8 cellular contexts compared by ENCODE assay signal in genomic region chr5:149317281-149318048, GRCh38. TPM values are rescaled to one million over a fixed set of nuclear protein-coding genes. Genes with fewer than 3 reads are reported as not detected.
A peak's percentile ranks its signal among the peaks of the same experiment; 100 is the strongest.
DNase-seq lines count a peak whose midpoint lies in the region; ATAC-seq and TF ChIP-seq lines count a peak whose summit lies in the region.

No MANE protein-coding gene starts in this region.

- no peak overlapping the region for H3K4me3 Mint-ChIP-seq in stimulated activated memory B cell treated with anti-CD40 and anti-IgM and Interleukin-4, amounts not matched to agents 10 μg/mL and 1 μg/mL and 100 μg/mL, for 72 hours

- in situ Hi-C loops in Caki2 (cut with HindIII; ENCODE audit: low pct_unique_long_range_greater_than_20kb, low sequenced_read_pairs) (no loop called here), KBM-7 (cut with MboI; ENCODE audit: low pct_unique_long_range_greater_than_20kb, low sequenced_read_pairs) (no loop called here)

- H4K8ac ChIP-seq in mesendoderm (ENCODE audit: low read depth, low read length), result no peak overlapping the region

- no peaks in the 10 kb centered on the region for H3K9me3 ChIP-seq in SK-N-SH

- H3K4me3 ChIP-seq in SK-N-SH (ENCODE audit: low read depth in 2 of 2, low read length in 1 of 2), result no peak overlapping the region
- H3K4me3 ChIP-seq in choroid plexus epithelial cell (ENCODE audit: low read depth, low read length), result no peak overlapping the region
- no peak overlapping the region for H3K4me3 ChIP-seq in mesendoderm (ENCODE audit: low read length)

- H3K79me2 ChIP-seq in SK-N-SH (ENCODE audit: insufficient read depth) (no peaks in the 10 kb centered on the region), mesendoderm (ENCODE audit: control insufficient read depth, insufficient read depth, low read length) (no peaks in the 10 kb centered on the region)

- 0 out of 2 replicates have a peak overlapping the region, but pooled peaks have one; percentile 26 for H2AFZ ChIP-seq in SK-N-SH (ENCODE audit: low read depth)

- H3K36me3 ChIP-seq in SK-N-SH (replicated peaks in 1 of 2; ENCODE audit: control insufficient read depth in 1 of 2, insufficient read depth in 2 of 2, low read length in 1 of 2) (no peaks in the 10 kb centered on the region), mesendoderm (ENCODE audit: control insufficient read depth, insufficient read depth, low read length) (no peaks in the 10 kb centered on the region)

- no peak overlapping the region for H3K18ac ChIP-seq in mesendoderm (ENCODE audit: low read length)

- no peak overlapping the region for H3K9ac ChIP-seq in SK-N-SH
- H3K9ac ChIP-seq in mesendoderm (ENCODE audit: low read length), result no peak overlapping the region

- H2BK120ac ChIP-seq in mesendoderm (ENCODE audit: low read depth, low read length), result no peak overlapping the region

- no peaks in the 10 kb centered on the region for H3K9me2 ChIP-seq in SK-N-SH

- no peaks in the 10 kb centered on the region for H3K27me3 Mint-ChIP-seq in stimulated activated memory B cell treated with anti-CD40 and anti-IgM and Interleukin-4, amounts not matched to agents 10 μg/mL and 1 μg/mL and 100 μg/mL, for 72 hours

- H3K4me1 ChIP-seq in SK-N-SH (ENCODE audit: control insufficient read depth in 1 of 2, insufficient read depth in 2 of 2, low read depth in 1 of 2, low read length in 1 of 2) (peaks cover 13 to 20% of the 10 kb centered on the region in 2 experiments), mesendoderm (ENCODE audit: control insufficient read depth, low read depth, low read length) (no peaks in the 10 kb centered on the region)

- no peaks in the 10 kb centered on the region for H3K4me1 Mint-ChIP-seq in stimulated activated memory B cell treated with anti-CD40 and anti-IgM and Interleukin-4, amounts not matched to agents 10 μg/mL and 1 μg/mL and 100 μg/mL, for 72 hours

- peaks cover 13% of the 10 kb centered on the region for H3F3A ChIP-seq in SK-N-SH (replicated peaks; ENCODE audit: insufficient read depth)

- no peak overlapping the region for H3K23ac ChIP-seq in mesendoderm (ENCODE audit: low read length)

- H3K9me3 Mint-ChIP-seq in stimulated activated memory B cell treated with anti-CD40 and anti-IgM and Interleukin-4, amounts not matched to agents 10 μg/mL and 1 μg/mL and 100 μg/mL, for 72 hours, result no peaks in the 10 kb centered on the region

- TF ChIP-seq CTCF in SK-N-SH (IDR thresholded peaks at IDR 0.05) (peak; percentile 75), choroid plexus epithelial cell (conservative IDR thresholded peaks at IDR 0.05; ENCODE audit: low read depth, low read length) (peak; percentile 73)

- POLR2A ChIA-PET in SK-N-SH (lab: Yijun Ruan, JAX), result interaction anchor here (1.2 kb wide), 1 partner anchor 40 kb away, joined by 3 read pairs; the partner anchor contains the start of gene PCYOX1L

- TF ChIP-seq EP300 in SK-N-SH (IDR thresholded peaks at IDR 0.05; ENCODE audit: borderline replicate concordance in 1 of 2, low read depth in 1 of 2, low read length in 1 of 2), result no peak

- TF ChIP-seq RAD21 in SK-N-SH (IDR thresholded peaks at IDR 0.05; ENCODE audit: low read length), result peak; percentile 90

- H3K4me2 ChIP-seq in SK-N-SH, result no peak overlapping the region
- H3K4me2 ChIP-seq in mesendoderm (ENCODE audit: low read length), result no peak overlapping the region

- ATAC-seq in GM18909 (IDR thresholded peaks at IDR 0.05; ENCODE audit: poor library complexity, unreplicated experiment) (peak; percentile 75), HG03045 (IDR thresholded peaks at IDR 0.05; ENCODE audit: unreplicated experiment) (no peak)
- no peak for ATAC-seq in stimulated activated memory B cell treated with anti-CD40 and anti-IgM and Interleukin-4, amounts not matched to agents 10 μg/mL and 1 μg/mL and 100 μg/mL, for 72 hours

- no peak overlapping the region for H3K4ac ChIP-seq in mesendoderm (ENCODE audit: low read depth, low read length)

- WGBS in SK-N-SH (ENCODE audit: low lambda C conversion rate), result 80% methylated on average over 7 of the region's 14 CpGs
- no CpG with 5 or more reads among the region's 14 CpGs for WGBS in mesendoderm (ENCODE audit: extremely low coverage, insufficient coverage, low lambda C conversion rate)

- H3K27me3 ChIP-seq in SK-N-SH (ENCODE audit: insufficient read depth), result no peaks in the 10 kb centered on the region
- no peaks in the 10 kb centered on the region for H3K27me3 ChIP-seq in mesendoderm (ENCODE audit: insufficient read depth, low read length, poor library complexity)

- no peaks in the 10 kb centered on the region for H3K36me3 Mint-ChIP-seq in stimulated activated memory B cell treated with anti-CD40 and anti-IgM and Interleukin-4, amounts not matched to agents 10 μg/mL and 1 μg/mL and 100 μg/mL, for 72 hours

- H4K5ac ChIP-seq in mesendoderm (ENCODE audit: low read length), result peak overlapping the region; percentile 65

- H2BK5ac ChIP-seq in mesendoderm (ENCODE audit: low read length), result no peak overlapping the region

- H3K56ac ChIP-seq in mesendoderm (ENCODE audit: low read length), result peak overlapping the region; percentile 51

- H3K27ac ChIP-seq in SK-N-SH (ENCODE audit: low read depth in 2 of 2, low read length in 1 of 2), result peak overlapping the region in 1 of 2 experiments; percentile 63; a peak in 2 of 4 replicates
- no peak overlapping the region for H3K27ac ChIP-seq in mesendoderm (ENCODE audit: low read depth, low read length)

- no peak overlapping the region for H2BK15ac ChIP-seq in mesendoderm (replicated peaks; ENCODE audit: low read depth)

- no peak overlapping the region for H3K27ac Mint-ChIP-seq in stimulated activated memory B cell treated with anti-CD40 and anti-IgM and Interleukin-4, amounts not matched to agents 10 μg/mL and 1 μg/mL and 100 μg/mL, for 72 hours

- CTCF ChIA-PET in SK-N-SH (lab: Yijun Ruan, JAX), result interaction anchor here (0.6 to 9.4 kb wide), 36 partner anchors 8 to 300 kb away, joined by 3 to 120 read pairs (median 4); partner anchors contain the start of genes GRPEL2, IL17B and PCYOX1L

- no peaks in the 10 kb centered on the region for H4K20me1 ChIP-seq in SK-N-SH (ENCODE audit: insufficient read depth)

- H2AK5ac ChIP-seq in mesendoderm (ENCODE audit: low read length), result no peak overlapping the region

- H3K79me1 ChIP-seq in mesendoderm (ENCODE audit: low read length), result no peaks in the 10 kb centered on the region

- DNase-seq in Caki2 (ENCODE audit: low read depth) (peak; percentile 42), KBM-7 (peak; percentile 67), SK-N-SH (peak; percentile 76), choroid plexus epithelial cell (ENCODE audit: low read depth) (peak; percentile 73), mesendoderm (peak; percentile 52)

TF ChIP-seq in SK-N-SH, 30 proteins besides CTCF, POLR2A, EP300 and RAD21:
- TF ChIP-seq SMC3 (IDR thresholded peaks at IDR 0.05; ENCODE audit: low read depth, low read length) (peak; percentile 82), FOSL2 (IDR thresholded peaks at IDR 0.05; ENCODE audit: borderline replicate concordance, low read depth) (no peak)
TF ChIP-seq in SK-N-SH: peak in this region for 1.

RNA-seq across cellular contexts. Expression of gene GRPEL2, which starts 27.8 kb away (rescaled TPM):
- total RNA-seq in Caki2 (2014; rRNA removed; shearing (Covaris generic); ENCODE audit: low replicate concordance), result 5.5 and 6.1 TPM in 2 replicates
- 4.6 and 6.0 TPM in 2 replicates for polyA plus RNA-seq in SK-N-SH (2012; rRNA removed)
- 7.0 and 7.4 TPM in 2 replicates for polyA plus RNA-seq in SK-N-SH (2012; cell fraction: cytosol; rRNA removed)
- 7.0 and 8.1 TPM in 2 replicates for polyA plus RNA-seq in SK-N-SH (2012; cell fraction: nucleus; rRNA removed)
- 23.5 TPM for polyA plus RNA-seq in mesendoderm (2013, experiment 1 of 2)
- 22.5 TPM for polyA plus RNA-seq in mesendoderm (2013, experiment 2 of 2)

RNA-seq across cellular contexts. Expression of gene PCYOX1L, which starts 40.4 kb away (rescaled TPM):
- 6.1 and 7.3 TPM in 2 replicates for total RNA-seq in Caki2 (2014; rRNA removed; shearing (Covaris generic); ENCODE audit: low replicate concordance)
- 17.4 and 17.5 TPM in 2 replicates for polyA plus RNA-seq in SK-N-SH (2012; rRNA removed)
- 11.3 and 13.9 TPM in 2 replicates for polyA plus RNA-seq in SK-N-SH (2012; cell fraction: cytosol; rRNA removed)
- polyA plus RNA-seq in SK-N-SH (2012; cell fraction: nucleus; rRNA removed), result 22.3 and 27.6 TPM in 2 replicates
- polyA plus RNA-seq in mesendoderm (2013, experiment 1 of 2), result 1.6 TPM
- polyA plus RNA-seq in mesendoderm (2013, experiment 2 of 2), result 1.5 TPM

RNA-seq across cellular contexts. Expression of gene AFAP1L1, which starts 45.8 kb away (rescaled TPM):
- total RNA-seq in Caki2 (2014; rRNA removed; shearing (Covaris generic); ENCODE audit: low replicate concordance), result 1.3 and 3.6 TPM in 2 replicates
- 0.82 and 0.89 TPM in 2 replicates for polyA plus RNA-seq in SK-N-SH (2012; rRNA removed)
- 1.0 TPM in 2 replicates for polyA plus RNA-seq in SK-N-SH (2012; cell fraction: cytosol; rRNA removed)
- polyA plus RNA-seq in SK-N-SH (2012; cell fraction: nucleus; rRNA removed), result 1.1 and 1.4 TPM in 2 replicates
- 2.1 TPM for polyA plus RNA-seq in mesendoderm (2013, experiment 1 of 2)
- polyA plus RNA-seq in mesendoderm (2013, experiment 2 of 2), result 1.8 TPM
